ENCODE assay signal across 8 cellular contexts in the genomic region with DNA sequence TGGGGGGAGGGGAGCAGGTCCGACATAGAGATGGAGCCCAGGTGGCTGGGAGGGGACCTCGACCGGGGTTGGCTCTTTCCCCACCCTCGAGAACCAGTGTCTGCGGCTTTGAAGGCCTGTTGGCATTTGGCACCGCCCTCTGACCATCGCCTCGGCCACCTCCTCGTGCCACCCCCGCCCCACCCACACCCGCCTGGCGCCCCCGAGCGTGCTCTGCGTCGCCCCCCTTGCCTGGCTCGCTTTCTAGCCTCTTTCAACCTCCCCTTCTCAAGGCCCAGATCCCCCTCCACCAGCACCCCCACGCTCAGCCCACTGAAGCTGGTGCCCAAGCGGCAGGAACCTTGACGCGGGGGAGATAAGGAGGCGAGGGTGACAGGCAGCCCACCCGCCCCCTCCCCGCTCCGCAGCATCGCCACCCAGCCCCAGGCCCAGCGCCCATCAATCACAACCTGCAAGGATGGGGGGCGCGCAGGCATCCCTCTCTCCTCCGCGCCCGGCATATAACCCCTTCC. TPM values are rescaled to one million over a fixed set of nuclear protein-coding genes. Genes with fewer than 3 reads are reported as not detected.
A peak's percentile ranks its signal among the peaks of the same experiment; 100 is the strongest.
DNase-seq lines count a peak whose midpoint lies in the region; ATAC-seq and TF ChIP-seq lines count a peak whose summit lies in the region.

No MANE protein-coding gene starts in this region.

- no peaks in the 10 kb centered on the region for H3K27me3 ChIP-seq in mucosa of stomach (ENCODE audit: control insufficient read depth, insufficient read depth, low read length)

- DNase-seq in T-helper 1 cell (no peak), NCI-H774 (lab: John Stamatoyannopoulos, UW) (peak; percentile 42), choroid plexus epithelial cell (ENCODE audit: low read depth) (no peak), MV-4-11 (lab: John Stamatoyannopoulos, UW) (no peak), occipital lobe (lab: John Stamatoyannopoulos, UW) (no peak)

- peak overlapping the region; percentile 26 for H3K27ac Mint-ChIP-seq in T-helper 1 cell treated with Interleukin-12 subunit alpha and Interleukin-12 subunit beta and Interleukin-4 antibody, amounts not matched to agents 30 μg/mL and 1 μg/mL, for 36 hours

- no peak for TF ChIP-seq CTCF in choroid plexus epithelial cell (conservative IDR thresholded peaks at IDR 0.05; ENCODE audit: low read depth, low read length)

- H3K4me1 Mint-ChIP-seq in T-helper 1 cell treated with Interleukin-12 subunit alpha and Interleukin-12 subunit beta and Interleukin-4 antibody, amounts not matched to agents 30 μg/mL and 1 μg/mL, for 36 hours (ENCODE audit: low read depth): peaks cover 52% of the 10 kb centered on the region

- H3K4me1 ChIP-seq in mucosa of stomach (ENCODE audit: control insufficient read depth, insufficient read depth, low read length): peaks cover 22% of the 10 kb centered on the region

- no peaks in the 10 kb centered on the region for H3K36me3 ChIP-seq in mucosa of stomach (ENCODE audit: control insufficient read depth, insufficient read depth, low read length)

- no peak for ATAC-seq in GM18870 (IDR thresholded peaks at IDR 0.05; ENCODE audit: unreplicated experiment)

- H3K9me3 Mint-ChIP-seq in T-helper 1 cell treated with Interleukin-12 subunit alpha and Interleukin-12 subunit beta and Interleukin-4 antibody, amounts not matched to agents 30 μg/mL and 1 μg/mL, for 36 hours: no peaks in the 10 kb centered on the region

- H3K4me3 ChIP-seq in choroid plexus epithelial cell (ENCODE audit: low read depth, low read length) (peak overlapping the region; percentile 75), mucosa of stomach (ENCODE audit: low read length) (peak overlapping the region; percentile 56)

- H3K4me3 Mint-ChIP-seq in T-helper 1 cell treated with Interleukin-12 subunit alpha and Interleukin-12 subunit beta and Interleukin-4 antibody, amounts not matched to agents 30 μg/mL and 1 μg/mL, for 36 hours: peak overlapping the region; percentile 86

- peaks cover 29% of the 10 kb centered on the region for H3K36me3 Mint-ChIP-seq in T-helper 1 cell treated with Interleukin-12 subunit alpha and Interleukin-12 subunit beta and Interleukin-4 antibody, amounts not matched to agents 30 μg/mL and 1 μg/mL, for 36 hours (ENCODE audit: low read depth)

- H3K9ac ChIP-seq in mucosa of stomach (ENCODE audit: low read length): peak overlapping the region; percentile 63

- no peaks in the 10 kb centered on the region for H3K9me3 ChIP-seq in mucosa of stomach (ENCODE audit: control insufficient read depth, low read length)

- no peaks in the 10 kb centered on the region for H3K27me3 Mint-ChIP-seq in T-helper 1 cell treated with Interleukin-12 subunit alpha and Interleukin-12 subunit beta and Interleukin-4 antibody, amounts not matched to agents 30 μg/mL and 1 μg/mL, for 36 hours (ENCODE audit: low read depth)

RNA-seq across cellular contexts. Expression of a gene that starts 0.6 kb away (rescaled TPM):
- 20.6 TPM for total RNA-seq in occipital lobe

RNA-seq across cellular contexts. Expression of a gene that starts 3.2 kb away (rescaled TPM):
- 958 TPM for total RNA-seq in occipital lobe

RNA-seq across cellular contexts. Expression of a gene that starts 28.9 kb away (rescaled TPM):
- 0.31 TPM for total RNA-seq in occipital lobe

RNA-seq across cellular contexts. Expression of a gene that starts 30.9 kb away (rescaled TPM):
- total RNA-seq in occipital lobe: not detected

RNA-seq across cellular contexts. Expression of a gene that starts 45.4 kb away (rescaled TPM):
- 9.4 TPM for total RNA-seq in occipital lobe
